Comparison of ENCODE assay signal across 9 cellular contexts in the genomic region with DNA sequence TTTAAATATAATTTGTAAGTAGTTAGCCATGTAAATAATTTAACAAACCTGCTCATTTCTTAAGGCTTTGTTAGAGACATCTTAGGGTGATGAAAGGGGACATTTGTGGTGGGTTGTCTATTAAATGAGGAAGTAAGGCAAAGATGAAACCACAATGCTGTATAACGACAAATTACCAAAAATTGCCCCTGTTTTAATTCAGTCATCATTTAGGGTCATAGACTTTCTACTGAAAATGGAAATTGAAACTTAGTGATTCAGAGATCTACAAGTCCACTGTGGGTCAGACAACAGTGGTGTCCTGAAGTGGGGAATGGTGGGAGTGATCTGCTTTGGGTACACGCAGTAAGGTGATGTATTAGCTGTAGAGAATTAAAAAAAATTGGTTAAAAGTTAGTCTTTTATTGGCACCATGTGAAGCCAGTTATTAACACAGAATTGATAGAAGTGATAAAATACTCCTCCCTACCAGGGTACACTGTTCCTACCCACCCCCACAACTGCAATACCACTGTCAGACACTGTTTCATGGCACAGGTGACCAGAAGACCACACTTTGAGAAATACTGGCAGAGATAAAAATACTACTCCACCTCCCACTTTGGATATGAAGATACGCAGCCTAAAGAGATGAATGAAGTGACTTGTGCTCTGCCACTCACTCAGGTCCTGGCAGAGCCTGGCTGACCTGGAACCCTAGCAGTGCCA. TPM values are rescaled to one million over a fixed set of nuclear protein-coding genes. Genes with fewer than 3 reads are reported as not detected.
A peak's percentile ranks its signal among the peaks of the same experiment; 100 is the strongest.
DNase-seq lines count a peak whose midpoint lies in the region; ATAC-seq and FAIRE-seq lines count a peak whose summit lies in the region.
"Had no signal": no experiment of that assay in that cellular context is flagged by ENCODE, and none has a peak within 500 bp of the region (broad histone marks: within the 10 kb centered on the region; RNA-seq: fewer than 3 reads in every experiment).

No MANE protein-coding gene starts in this region.

- H3K36me3 ChIP-seq in Karpas-422 (ENCODE audit: insufficient read depth, low read length) (no peaks in the 10 kb centered on the region), small intestine (ENCODE audit: control insufficient read depth in 2 of 2, insufficient read depth in 2 of 2, low read length in 2 of 2) (no peaks in the 10 kb centered on the region)
- H3K36me3 ChIP-seq in naive thymus-derived CD4-positive, alpha-beta T cell (ENCODE audit: control insufficient read depth in 2 of 3, insufficient read depth in 3 of 3, low read length in 3 of 3), result no peaks in the 10 kb centered on the region

- CTCF ChIA-PET in naive thymus-derived CD4-positive, alpha-beta T cell (lab: Charles Lee), result no interaction called here

- H3K27me3 ChIP-seq in Karpas-422 (ENCODE audit: low read length) (no peaks in the 10 kb centered on the region; the same call in 1 of the 2 replicates), small intestine (ENCODE audit: control insufficient read depth in 2 of 2, insufficient read depth in 2 of 2, low read length in 2 of 2) (no peaks in the 10 kb centered on the region)
- no peaks in the 10 kb centered on the region for H3K27me3 ChIP-seq in naive thymus-derived CD4-positive, alpha-beta T cell (ENCODE audit: control insufficient read depth in 2 of 2, insufficient read depth in 2 of 2, low read length in 2 of 2)

- H3K27me3 Mint-ChIP-seq in naive thymus-derived CD4-positive, alpha-beta T cell, result no peaks in the 10 kb centered on the region

- no peaks in the 10 kb centered on the region for H3K79me2 ChIP-seq in Karpas-422 (ENCODE audit: low read length)

- 69 to 76% (median 71%) methylated on average over 3 of the region's 3 CpGs for WGBS in small intestine, 3 donors

- H3K4me3 Mint-ChIP-seq in naive thymus-derived CD4-positive, alpha-beta T cell, result peak overlapping the region in 7 of 10 donors; percentile 2 to 52 (median 22)

- DNase-seq in Karpas-422, result peak; percentile 60
- DNase-seq in naive thymus-derived CD4-positive, alpha-beta T cell, result no peak
- DNase-seq in NCI-H774 (lab: John Stamatoyannopoulos, UW), result no peak
- DNase-seq in small intestine, result no peak
- no peak for DNase-seq in hepatic stellate cell (ENCODE audit: low spot score)
- no peak for DNase-seq in stimulated activated CD4-positive, alpha-beta T cell treated with anti-CD3 and anti-CD28 coated beads, Interleukin-2, amount 100 ng/mL, for 24 hours

- H3K27ac ChIP-seq in Karpas-422 (ENCODE audit: low read length) (no peak overlapping the region), small intestine (ENCODE audit: low read depth in 1 of 2, low read length in 1 of 2) (no peak overlapping the region)
- no peak overlapping the region for H3K27ac ChIP-seq in naive thymus-derived CD4-positive, alpha-beta T cell (ENCODE audit: low read depth, low read length)
- H3K27ac ChIP-seq: parathyroid adenoma had no signal

- intact Hi-C loops in naive thymus-derived CD4-positive, alpha-beta T cell (cut with micrococcal nuclease), result no loop called here

- H3K9me3 Mint-ChIP-seq in naive thymus-derived CD4-positive, alpha-beta T cell, result peaks cover 0 to 3% (median 0%) of the 10 kb centered on the region in 11 donors

- no peak overlapping the region for H2AFZ ChIP-seq in Karpas-422 (ENCODE audit: low read length)
- H2AFZ ChIP-seq: parathyroid adenoma had no signal

- no peak overlapping the region for H3K9ac ChIP-seq in Karpas-422 (ENCODE audit: low read length)
- H3K9ac ChIP-seq: parathyroid adenoma had no signal

- H3K4me1 ChIP-seq in Karpas-422 (ENCODE audit: low read length), result peaks cover 43% of the 10 kb centered on the region
- H3K4me1 ChIP-seq in naive thymus-derived CD4-positive, alpha-beta T cell (ENCODE audit: control insufficient read depth in 2 of 2, insufficient read depth in 2 of 2, low read length in 2 of 2), result peaks cover 0 to 40% of the 10 kb centered on the region in 2 donors
- H3K4me1 ChIP-seq in small intestine (ENCODE audit: control insufficient read depth in 2 of 2, insufficient read depth in 1 of 2, low read depth in 1 of 2, low read length in 1 of 2), result peaks cover 4 to 20% of the 10 kb centered on the region in 2 donors

- ATAC-seq in GM18861 (IDR thresholded peaks at IDR 0.05; ENCODE audit: unreplicated experiment) (peak; percentile 81), HG02623 (IDR thresholded peaks at IDR 0.05; ENCODE audit: unreplicated experiment) (peak; percentile 52)
- ATAC-seq in naive thymus-derived CD4-positive, alpha-beta T cell, result peak; percentile 31

- H3K4me3 ChIP-seq in Karpas-422 (ENCODE audit: low read length) (0 out of 2 replicates have a peak overlapping the region, but pooled peaks have one; percentile 11), small intestine (ENCODE audit: low read depth in 1 of 2, low read length in 2 of 2) (no peak overlapping the region)
- H3K4me3 ChIP-seq in naive thymus-derived CD4-positive, alpha-beta T cell (ENCODE audit: low read length), result no peak overlapping the region

- no peaks in the 10 kb centered on the region for H3K9me2 ChIP-seq in Karpas-422 (replicated peaks; ENCODE audit: insufficient read depth, low read length)

- H3K9me3 ChIP-seq in Karpas-422 (ENCODE audit: low read length), result no peaks in the 10 kb centered on the region
- no peaks in the 10 kb centered on the region for H3K9me3 ChIP-seq in naive thymus-derived CD4-positive, alpha-beta T cell (ENCODE audit: control insufficient read depth in 2 of 3, low read length in 3 of 3)
- H3K9me3 ChIP-seq in small intestine (ENCODE audit: control insufficient read depth, low read depth), result no peaks in the 10 kb centered on the region

- POLR2A ChIA-PET in naive thymus-derived CD4-positive, alpha-beta T cell (lab: Charles Lee), result interaction anchor here (0.8 to 1.3 kb wide), 6 partner anchors 9 to 115 kb away, joined by 3 to 7 read pairs (median 3); no protein-coding TSS in a partner anchor

- H3K4me1 Mint-ChIP-seq in naive thymus-derived CD4-positive, alpha-beta T cell, result peaks cover 50 to 97% (median 93%) of the 10 kb centered on the region in 7 donors

- H3K36me3 Mint-ChIP-seq in naive thymus-derived CD4-positive, alpha-beta T cell, result peaks cover 0 to 18% (median 7%) of the 10 kb centered on the region in 5 donors

- no peaks in the 10 kb centered on the region for H4K20me1 ChIP-seq in Karpas-422 (ENCODE audit: insufficient read depth, low read depth, low read length)

- peak overlapping the region in 7 of 9 donors; percentile 15 to 75 (median 44) for H3K27ac Mint-ChIP-seq in naive thymus-derived CD4-positive, alpha-beta T cell

- H3K4me2 ChIP-seq in Karpas-422 (ENCODE audit: low read depth, low read length, poor library complexity, severe bottlenecking), result peak overlapping the region; percentile 33

- no peak for FAIRE-seq in small intestine (lab: Jason Lieb, UNC)

RNA-seq across cellular contexts. Expression of a gene that starts 13.4 kb away (rescaled TPM):
- total RNA-seq in Karpas-422 (2014; rRNA removed; shearing (Covaris generic); ENCODE audit: low replicate concordance), result not detected in 2 replicates
- 10 to 100 TPM; 17.3 to 28.4 (median 20.9) TPM for total RNA-seq in naive thymus-derived CD4-positive, alpha-beta T cell
- 10 to 100 TPM in 1 of 2 donors, 1 to 10 TPM in 1; 9.1 to 15.4 TPM for polyA plus RNA-seq in naive thymus-derived CD4-positive, alpha-beta T cell
- polyA plus RNA-seq in small intestine, result 10 to 100 TPM in 1 of 3 donors, 1 to 10 TPM in 2; 6.8 to 35.6 (median 8.3) TPM

Comparison
In these comparisons a context has a peak if more than half of its experiments do, and no peak if none do; other contexts are left out.
1. ATAC-seq: peak in every context shown above with its lines; median percentile 81 in GM18861; 52 in HG02623; 31 in naive thymus-derived CD4-positive, alpha-beta T cell.
2. RNA of a gene that starts 13.4 kb away (total RNA-seq): 17.3 to 28.4 TPM in naive thymus-derived CD4-positive, alpha-beta T cell; not detected in Karpas-422; every median in the first group is over 10 times any median in the second.